Comparison of ENCODE assay signal across 8 cellular contexts in genomic region chr18:8063152-8063551, GRCh38.
A peak's percentile ranks its signal among the peaks of the same experiment; 100 is the strongest.
DNase-seq lines count a peak whose midpoint lies in the region; ATAC-seq and TF ChIP-seq lines count a peak whose summit lies in the region.
"Not testable (repeated sequence)": the region's sequence is repeated elsewhere in the genome, so short reads cannot be mapped to it uniquely, and the experiment has no call there.

No MANE protein-coding gene starts in this region.

- TF ChIP-seq CTCF in GM23338 (conservative IDR thresholded peaks at IDR 0.05; ENCODE audit: low read depth in 2 of 2); left ventricle myocardium inferior (IDR thresholded peaks at IDR 0.05; ENCODE audit: borderline replicate concordance); neural progenitor cell (IDR thresholded peaks at IDR 0.05): not testable (repeated sequence)

- not testable (repeated sequence) for H3K27me3 ChIP-seq in GM23338 (ENCODE audit: insufficient read depth); endocrine pancreas (ENCODE audit: control insufficient read depth, insufficient read depth, low read length); left ventricle myocardium inferior (ENCODE audit: low read depth); neural progenitor cell

- intact Hi-C loops in activated CD4-positive, alpha-beta T cell treated with anti-CD3 and anti-CD28 coated beads for 36 hours (cut with DNase I, micrococcal nuclease); left ventricle myocardium inferior (cut with micrococcal nuclease); left colon (cut with DNase I, micrococcal nuclease): not testable (repeated sequence)

- H3K4me2 ChIP-seq in GM23338 (peak overlapping the region; percentile 70), neural progenitor cell (peak overlapping the region; percentile 68)

- not testable (repeated sequence) for H3F3A ChIP-seq in GM23338 (replicated peaks; ENCODE audit: low read depth)
- H3F3A ChIP-seq in neural progenitor cell (ENCODE audit: low read depth), result peaks cover 16% of the 10 kb centered on the region

- not testable (repeated sequence) for H2AFZ ChIP-seq in GM23338; neural progenitor cell (replicated peaks)

- H3K4me1 ChIP-seq in GM23338 (ENCODE audit: insufficient read depth) (peaks cover 35% of the 10 kb centered on the region), neural progenitor cell (peaks cover 20% of the 10 kb centered on the region)
- not testable (repeated sequence) for H3K4me1 ChIP-seq in endocrine pancreas (ENCODE audit: control insufficient read depth, insufficient read depth, low read length); left ventricle myocardium inferior

- H3K36me3 ChIP-seq in GM23338 (ENCODE audit: insufficient read depth); endocrine pancreas (ENCODE audit: control insufficient read depth, insufficient read depth, low read length); left ventricle myocardium inferior; neural progenitor cell: not testable (repeated sequence)

- H3K9me2 ChIP-seq in GM23338 (ENCODE audit: insufficient read depth), result not testable (repeated sequence)

- CTCF ChIA-PET in activated CD4-positive, alpha-beta T cell treated with anti-CD3 and anti-CD28 coated beads for 36 hours (lab: Charles Lee), result not testable (repeated sequence)

- not testable (repeated sequence) for H3K9ac ChIP-seq in endocrine pancreas (ENCODE audit: control insufficient read depth, insufficient read depth, low read length); neural progenitor cell

- H3K9me3 ChIP-seq in endocrine pancreas (ENCODE audit: control insufficient read depth, low read length); left ventricle myocardium inferior (replicated peaks); neural progenitor cell (ENCODE audit: low read depth): not testable (repeated sequence)

- H3K27me3 Mint-ChIP-seq in GM23338 (ENCODE audit: insufficient read depth, low read depth, poor library complexity); activated CD4-positive, alpha-beta T cell treated with anti-CD3 and anti-CD28 coated beads for 36 hours; neural progenitor cell (ENCODE audit: insufficient read depth, low read depth): not testable (repeated sequence)

- H3K4me1 Mint-ChIP-seq in GM23338 (peaks cover 36% of the 10 kb centered on the region), neural progenitor cell (peaks cover 16% of the 10 kb centered on the region)
- H3K4me1 Mint-ChIP-seq in activated CD4-positive, alpha-beta T cell treated with anti-CD3 and anti-CD28 coated beads for 36 hours; stimulated activated effector memory CD8-positive, alpha-beta T cell treated with anti-CD3 and anti-CD28 coated beads, Interleukin-12 subunit alpha, Interleukin-12 subunit beta, amount 100 ng/mL, for 72 hours: not testable (repeated sequence)

- H3K9me3 Mint-ChIP-seq in GM23338; activated CD4-positive, alpha-beta T cell treated with anti-CD3 and anti-CD28 coated beads for 36 hours (ENCODE audit: low read depth); neural progenitor cell; stimulated activated effector memory CD8-positive, alpha-beta T cell treated with anti-CD3 and anti-CD28 coated beads, Interleukin-12 subunit alpha, Interleukin-12 subunit beta, amount 100 ng/mL, for 72 hours: not testable (repeated sequence)

- DNase-seq in GM23338 (ENCODE audit: low spot score); activated CD4-positive, alpha-beta T cell treated with anti-CD3 and anti-CD28 coated beads for 36 hours; left ventricle myocardium inferior; left colon; neural progenitor cell (ENCODE audit: low spot score); stimulated activated effector memory CD8-positive, alpha-beta T cell treated with anti-CD3 and anti-CD28 coated beads, Interleukin-12 subunit alpha, Interleukin-12 subunit beta, amount 100 ng/mL, for 72 hours (ENCODE audit: low spot score in 2 of 2): not testable (repeated sequence)
- DNase-seq in NCI-H2171 treated with DMSO at 0.1 percent for 48 hours (lab: John Stamatoyannopoulos, UW), result peak; percentile 31

- H3K4me3 Mint-ChIP-seq in GM23338, result peak overlapping the region; percentile 60
- H3K4me3 Mint-ChIP-seq in activated CD4-positive, alpha-beta T cell treated with anti-CD3 and anti-CD28 coated beads for 36 hours, result peak overlapping the region; percentile 55
- H3K4me3 Mint-ChIP-seq in neural progenitor cell, result peak overlapping the region; percentile 68
- peak overlapping the region; percentile 37 for H3K4me3 Mint-ChIP-seq in stimulated activated effector memory CD8-positive, alpha-beta T cell treated with anti-CD3 and anti-CD28 coated beads, Interleukin-12 subunit alpha, Interleukin-12 subunit beta, amount 100 ng/mL, for 72 hours

- POLR2A ChIA-PET in activated CD4-positive, alpha-beta T cell treated with anti-CD3 and anti-CD28 coated beads for 36 hours (lab: Charles Lee), result not testable (repeated sequence)

- H3K27ac ChIP-seq in GM23338 (ENCODE audit: low read depth); left ventricle myocardium inferior (replicated peaks); neural progenitor cell: not testable (repeated sequence)

- H4K20me1 ChIP-seq in GM23338 (replicated peaks; ENCODE audit: insufficient read depth); neural progenitor cell (ENCODE audit: low read depth): not testable (repeated sequence)

- H3K4me3 ChIP-seq in GM23338 (peak overlapping the region; percentile 45), endocrine pancreas (ENCODE audit: control insufficient read depth, insufficient read depth, low read length) (peak overlapping the region; percentile 36), left ventricle myocardium inferior (peak overlapping the region; percentile 35), neural progenitor cell (peak overlapping the region; percentile 51)

- 0 out of 2 replicates have a peak overlapping the region, but pooled peaks have one; percentile 67 for H3K27ac Mint-ChIP-seq in GM23338
- not testable (repeated sequence) for H3K27ac Mint-ChIP-seq in activated CD4-positive, alpha-beta T cell treated with anti-CD3 and anti-CD28 coated beads for 36 hours; neural progenitor cell; stimulated activated effector memory CD8-positive, alpha-beta T cell treated with anti-CD3 and anti-CD28 coated beads, Interleukin-12 subunit alpha, Interleukin-12 subunit beta, amount 100 ng/mL, for 72 hours

- H3K36me3 Mint-ChIP-seq in GM23338 (ENCODE audit: low read depth); activated CD4-positive, alpha-beta T cell treated with anti-CD3 and anti-CD28 coated beads for 36 hours (ENCODE audit: low read depth); neural progenitor cell; stimulated activated effector memory CD8-positive, alpha-beta T cell treated with anti-CD3 and anti-CD28 coated beads, Interleukin-12 subunit alpha, Interleukin-12 subunit beta, amount 100 ng/mL, for 72 hours: not testable (repeated sequence)

- not testable (repeated sequence) for H3K79me2 ChIP-seq in GM23338 (replicated peaks; ENCODE audit: insufficient read depth); neural progenitor cell (ENCODE audit: low read depth)

- not testable (repeated sequence) for ATAC-seq in GM23338; activated CD4-positive, alpha-beta T cell treated with anti-CD3 and anti-CD28 coated beads for 36 hours; stimulated activated effector memory CD8-positive, alpha-beta T cell treated with anti-CD3 and anti-CD28 coated beads, Interleukin-12 subunit alpha, Interleukin-12 subunit beta, amount 100 ng/mL, for 72 hours
- ATAC-seq in left colon, result peak; percentile 26
